In genomic region chr17:42979511-42980273, GRCh38 we compare ENCODE assay signal across 8 cellular contexts. TPM values are rescaled to one million over a fixed set of nuclear protein-coding genes. Genes with fewer than 3 reads are reported as not detected.
DNase-seq lines count a peak whose midpoint lies in the region; ATAC-seq and TF ChIP-seq lines count a peak whose summit lies in the region.

PTGES3L (minus strand) TSS chr17:42980080; CDS start chr17:42980053, 27 bp downstream.

- H3K4me3 ChIP-seq in Jurkat, Clone E6-1 (ENCODE audit: low read length), result peak within 1 kb of the TSS; percentile 87

- no peak for TF ChIP-seq CTCF in GM10266 (IDR thresholded peaks at IDR 0.05; ENCODE audit: control insufficient read depth, insufficient read depth, low read depth, missing control alignments)

- peak within 1 kb of the TSS; percentile 77 for H3K27ac ChIP-seq in layer of hippocampus (ENCODE audit: low read depth, low read length)

- peak; percentile 67 for ATAC-seq in stimulated activated naive CD8-positive, alpha-beta T cell treated with anti-CD3 and anti-CD28 coated beads, Interleukin-15, Interleukin-2, amounts not matched to agents 100 U/mL and 50 U/mL, for 24 hours
- no peak for ATAC-seq in GM21576 (IDR thresholded peaks at IDR 0.05; ENCODE audit: unreplicated experiment)

- DNase-seq in 8988T, result peak; percentile 45
- peak; percentile 89 for DNase-seq in GM10266 (ENCODE audit: extremely low spot score)
- DNase-seq in Jurkat, Clone E6-1 (ENCODE audit: low read depth, low spot score), result peak; percentile 60
- peak; percentile 87 to 91 for DNase-seq in SHP77 (lab: John Stamatoyannopoulos, UW)
- peak; percentile 28 for DNase-seq in cerebellum (ENCODE audit: low spot score)
- DNase-seq in stimulated activated naive CD8-positive, alpha-beta T cell treated with anti-CD3 and anti-CD28 coated beads, Interleukin-15, Interleukin-2, amounts not matched to agents 100 U/mL and 50 U/mL, for 24 hours, result peak; percentile 60

- no peaks in the 10 kb centered on the region for H3K27me3 ChIP-seq in layer of hippocampus (ENCODE audit: control insufficient read depth, insufficient read depth, low read length)

RNA-seq across cellular contexts. Expression of gene PTGES3L, which starts in this region (rescaled TPM):
- polyA plus RNA-seq in Jurkat, Clone E6-1 (2012; ENCODE audit: insufficient read depth, insufficient read length), result 6.6 TPM
- 3.1 TPM for total RNA-seq in cerebellum

Comparison
In these comparisons a context has a peak if more than half of its experiments do, and no peak if none do; other contexts are left out.
1. DNase-seq: peak in every context shown above with its lines; median percentile 89 in GM10266; 89 in SHP77; 60 in Jurkat, Clone E6-1; 60 in stimulated activated naive CD8-positive, alpha-beta T cell treated with anti-CD3 and anti-CD28 coated beads, Interleukin-15, Interleukin-2, amounts not matched to agents 100 U/mL and 50 U/mL, for 24 hours; 45 in 8988T; 28 in cerebellum.